ENCODE assay signal across 20 cellular contexts in the genomic region with DNA sequence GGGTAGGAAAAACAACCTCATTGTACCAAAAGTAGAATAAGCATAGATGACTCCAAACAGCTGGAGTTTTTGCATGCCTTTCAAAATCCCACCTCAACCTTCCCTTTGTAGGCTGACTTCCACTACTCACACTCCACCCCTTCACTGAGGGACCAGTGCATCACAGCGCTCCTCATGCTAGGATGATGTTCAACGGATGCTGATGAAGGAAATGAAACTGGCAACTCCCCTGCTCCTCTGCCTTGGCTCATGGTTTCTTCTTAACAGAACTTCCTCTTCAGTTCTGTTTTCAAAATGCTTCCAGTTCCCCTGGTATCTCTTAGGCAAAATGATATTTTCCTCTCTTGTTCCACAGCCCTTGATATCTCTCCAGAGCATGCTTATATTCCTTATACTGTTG. TPM values are rescaled to one million over a fixed set of nuclear protein-coding genes. Genes with fewer than 3 reads are reported as not detected.
DNase-seq lines count a peak whose midpoint lies in the region; ATAC-seq, FAIRE-seq and TF ChIP-seq lines count a peak whose summit lies in the region.
"Had no signal": no experiment of that assay in that cellular context is flagged by ENCODE, and none has a peak within 500 bp of the region (broad histone marks: within the 10 kb centered on the region; RNA-seq: fewer than 3 reads in every experiment).

No MANE protein-coding gene starts in this region.

- CTCF ChIA-PET in HepG2 (lab: Yijun Ruan, JAX; ENCODE audit: low intra/inter-chr PET ratio, low total read pairs), result interaction anchor here (1.9 kb wide), 1 partner anchor 23 kb away, joined by 18 read pairs; no protein-coding TSS in a partner anchor

- no peak for FAIRE-seq in HepG2 (lab: Jason Lieb, UNC)
- FAIRE-seq: A549, K562 had no signal

- DNase-seq in Karpas-422 (peak; percentile 72), NOMO-1 treated with DMSO at 0.1 percent for 48 hours (lab: John Stamatoyannopoulos, UW; ENCODE audit: unreplicated experiment) (peak; percentile 57), HepG2 (ENCODE audit: low spot score) (no peak), putamen (ENCODE audit: low spot score) (no peak), GDM1 (lab: John Stamatoyannopoulos, UW) (no peak), globus pallidus (ENCODE audit: low spot score) (no peak)
- no peak for DNase-seq in activated CD8-positive, alpha-beta memory T cell treated with anti-CD3 and anti-CD28 coated beads, Interleukin-2, amount 50 U/mL, for 4 hours
- DNase-seq: CD4-positive, alpha-beta T cell; GM23248; HCEC 1CT; NCI-H1417 treated with DMSO at 0.1 percent for 48 hours; NCI-H2029; NCI-H510A; NCI-H774; SHP77; T-helper 2 cell had no signal

- TF ChIP-seq RAD21 in HepG2 (CRISPR knock-in tag; IDR thresholded peaks at IDR 0.05), result no peak

- TF ChIP-seq EP300 in HepG2 (IDR thresholded peaks at IDR 0.05; ENCODE audit: low read depth in 2 of 2, low read length in 2 of 2) (no peak), HepG2 (CRISPR knock-in tag; IDR thresholded peaks at IDR 0.05; ENCODE audit: borderline replicate concordance) (no peak)

- in situ Hi-C loops in HepG2 (cut with HindIII; ENCODE audit: extremely low pct_ligation_motif_present, low pct_unique_long_range_greater_than_20kb), result no loop called here

- H3K9me3 ChIP-seq in BLaER1 treated with 17β-estradiol and CSF1 and Interleukin-3, amounts not matched to agents 10 nM and 100 nM (replicated peaks in 1 of 11), result peaks cover 0 to 13% (median 0%) of the 10 kb centered on the region in 11 experiments; a peak in 4 of 22 replicates
- H3K9me3 ChIP-seq in Karpas-422 (ENCODE audit: low read length), result no peaks in the 10 kb centered on the region
- H3K9me3 ChIP-seq in HepG2 (ENCODE audit: low read length), result peaks cover 8% of the 10 kb centered on the region

- H3K79me2 ChIP-seq in Karpas-422 (ENCODE audit: low read length) (no peaks in the 10 kb centered on the region), HepG2 (ENCODE audit: insufficient read depth, low read length) (peaks cover 41% of the 10 kb centered on the region)

- WGBS in HepG2 (ENCODE audit: low lambda C conversion rate), result 100% methylated on average over 2 of the region's 2 CpGs

- POLR2A ChIA-PET in HepG2 (lab: Yijun Ruan, JAX), result no interaction called here

- no peak overlapping the region for H3K4me3 ChIP-seq in BLaER1 treated with 17β-estradiol and CSF1 and Interleukin-3, amounts not matched to agents 10 nM and 100 nM
- no peak overlapping the region for H3K4me3 ChIP-seq in Karpas-422 (ENCODE audit: low read length)
- no peak overlapping the region for H3K4me3 ChIP-seq in HepG2 (replicated peaks in 1 of 3; ENCODE audit: insufficient read depth in 1 of 3, low read depth in 2 of 3, low read length in 3 of 3)
- H3K4me3 ChIP-seq: A549, GM23248, K562 had no signal

- H3K27ac ChIP-seq in BLaER1 treated with 17β-estradiol and CSF1 and Interleukin-3, amounts not matched to agents 10 nM and 100 nM, result no peak overlapping the region; a peak in 1 of 22 replicates
- H3K27ac ChIP-seq in Karpas-422 (ENCODE audit: low read length) (no peak overlapping the region), HepG2 (ENCODE audit: extremely low read length, insufficient read depth, low read length) (peak overlapping the region; percentile 68)
- H3K27ac ChIP-seq: A549, GM23248, HL-60 had no signal

- H3K27me3 ChIP-seq in BLaER1 treated with 17β-estradiol and CSF1 and Interleukin-3, amounts not matched to agents 10 nM and 100 nM, result peaks cover 0 to 33% (median 0%) of the 10 kb centered on the region in 11 experiments; a peak in 4 of 22 replicates
- H3K27me3 ChIP-seq in Karpas-422 (ENCODE audit: low read length) (no peaks in the 10 kb centered on the region), HepG2 (ENCODE audit: control insufficient read depth in 1 of 2, insufficient read depth in 2 of 2, low read length in 2 of 2) (no peaks in the 10 kb centered on the region)

- no peak for ATAC-seq in HepG2
- ATAC-seq: A549 had no signal

- no peak overlapping the region for H3K9ac ChIP-seq in BLaER1 treated with 17β-estradiol and CSF1 and Interleukin-3, amounts not matched to agents 10 nM and 100 nM
- H3K9ac ChIP-seq in Karpas-422 (ENCODE audit: low read length) (no peak overlapping the region), HepG2 (ENCODE audit: insufficient read depth, low read depth, low read length) (no peak overlapping the region)
- H3K9ac ChIP-seq: GM23248 had no signal

- H2AFZ ChIP-seq in Karpas-422 (ENCODE audit: low read length) (no peak overlapping the region), HepG2 (ENCODE audit: low read length) (no peak overlapping the region)
- H2AFZ ChIP-seq: GM23248 had no signal

- peaks cover 0 to 3% (median 0%) of the 10 kb centered on the region in 11 experiments; a peak in 1 of 22 replicates for H4K20me1 ChIP-seq in BLaER1 treated with 17β-estradiol and CSF1 and Interleukin-3, amounts not matched to agents 10 nM and 100 nM
- H4K20me1 ChIP-seq in Karpas-422 (ENCODE audit: insufficient read depth, low read depth, low read length), result no peaks in the 10 kb centered on the region
- no peaks in the 10 kb centered on the region for H4K20me1 ChIP-seq in HepG2 (ENCODE audit: insufficient read depth, low read length)

- TF ChIP-seq CTCF in HepG2 (CRISPR knock-in tag; IDR thresholded peaks at IDR 0.05), result no peak

- no TSS peak for BruUV-seq in HepG2 (replicated peaks; lab: Mats Ljungman, UMichigan)

- H3K4me2 ChIP-seq in BLaER1 treated with 17β-estradiol and CSF1 and Interleukin-3, amounts not matched to agents 10 nM and 100 nM, result peak overlapping the region in 9 of 11 experiments; percentile 43 to 70 (median 55); a peak in 17 of 22 replicates
- H3K4me2 ChIP-seq in Karpas-422 (ENCODE audit: low read depth, low read length, poor library complexity, severe bottlenecking) (no peak overlapping the region), HepG2 (ENCODE audit: low read depth, low read length) (peak overlapping the region; percentile 66)
- H3K4me2 ChIP-seq: A549 had no signal

- TF ChIP-seq POLR2A in HepG2 (IDR thresholded peaks at IDR 0.05; ENCODE audit: insufficient read depth in 1 of 2, low read depth in 2 of 2, low read length in 2 of 2), result no peak

- intact Hi-C loops in HepG2 (cut with micrococcal nuclease; ENCODE audit: unreplicated experiment), result no loop called here

- no peaks in the 10 kb centered on the region for H3K9me2 ChIP-seq in Karpas-422 (replicated peaks; ENCODE audit: insufficient read depth, low read length)

- peaks cover 0 to 14% (median 13%) of the 10 kb centered on the region in 10 experiments; a peak in 17 of 20 replicates for H3K4me1 ChIP-seq in BLaER1 treated with 17β-estradiol and CSF1 and Interleukin-3, amounts not matched to agents 10 nM and 100 nM
- H3K4me1 ChIP-seq in Karpas-422 (ENCODE audit: low read length), result peaks cover 11% of the 10 kb centered on the region
- peaks cover 38% of the 10 kb centered on the region for H3K4me1 ChIP-seq in HepG2 (ENCODE audit: insufficient read depth, low read length)
- H3K4me1 ChIP-seq: A549 had no signal

- no peaks in the 10 kb centered on the region for H3K36me3 ChIP-seq in BLaER1 treated with 17β-estradiol and CSF1 and Interleukin-3, amounts not matched to agents 10 nM and 100 nM
- no peaks in the 10 kb centered on the region for H3K36me3 ChIP-seq in Karpas-422 (ENCODE audit: insufficient read depth, low read length)
- H3K36me3 ChIP-seq in HepG2 (replicated peaks in 1 of 2; ENCODE audit: control insufficient read depth in 1 of 2, insufficient read depth in 2 of 2, low read length in 2 of 2), result peaks cover 4 to 33% of the 10 kb centered on the region in 2 experiments; a peak in 4 of 5 replicates

RNA-seq across cellular contexts. Expression of a gene that starts 29.0 kb away (rescaled TPM):
- not detected in 2 replicates for total RNA-seq in Karpas-422 (2014; rRNA removed; shearing (Covaris generic); ENCODE audit: low replicate concordance)
- total RNA-seq in HepG2 (2016; rRNA removed; fragmentation: Illumina TruSeq; extraction: Trizol), result 20.1 and 25.2 TPM in 2 replicates
- 58.4 and 67.4 TPM in 2 replicates for total RNA-seq in HepG2 (2016; cell fraction: cytosol; rRNA removed; fragmentation: Illumina TruSeq; extraction: Trizol; ENCODE audit: low read depth)
- total RNA-seq in HepG2 (2016; cell fraction: insoluble cytoplasmic fraction; rRNA removed; fragmentation: Illumina TruSeq; extraction: Trizol), result 20.0 and 23.0 TPM in 2 replicates
- total RNA-seq in HepG2 (2016; cell fraction: membrane; rRNA removed; fragmentation: Illumina TruSeq; extraction: Trizol), result 31.5 and 38.0 TPM in 2 replicates
- 39.8 and 44.4 TPM in 2 replicates for total RNA-seq in HepG2 (2016; cell fraction: nucleus; rRNA removed; fragmentation: Illumina TruSeq; extraction: Trizol)
- polyA plus RNA-seq in HepG2 (2011; rRNA removed), result 5.0 and 6.3 TPM in 2 replicates
- 1.9 and 3.2 TPM in 2 replicates for polyA plus RNA-seq in HepG2 (2011; cell fraction: cytosol; rRNA removed)
- polyA plus RNA-seq in HepG2 (2011; cell fraction: nucleus; rRNA removed), result 6.5 and 8.0 TPM in 2 replicates
- 7.6 and 12.3 TPM in 2 replicates for polyA plus RNA-seq in HepG2 (2012)
- 0.20 and 0.28 TPM in 2 replicates for polyA plus RNA-seq in HepG2 (2016; cell fraction: cytosol; fragmentation: Illumina TruSeq; extraction: Trizol; ENCODE audit: low read depth)
- polyA plus RNA-seq in HepG2 (2016; cell fraction: insoluble cytoplasmic fraction; fragmentation: Illumina TruSeq; extraction: Trizol; ENCODE audit: low read depth), result 6.5 and 7.1 TPM in 2 replicates
- 1.1 TPM in 2 replicates for polyA plus RNA-seq in HepG2 (2016; cell fraction: membrane; fragmentation: Illumina TruSeq; extraction: Trizol; ENCODE audit: low read depth)
- polyA plus RNA-seq in HepG2 (2016; cell fraction: nucleus; fragmentation: Illumina TruSeq; extraction: Trizol; ENCODE audit: insufficient read depth, low read depth), result 19.2 and 20.0 TPM in 2 replicates
- polyA minus RNA-seq in HepG2 (2011; rRNA and poly(A)+ RNA removed; ENCODE audit: low replicate concordance), result 15.0 and 54.2 TPM in 2 replicates
- 17.8 and 19.0 TPM in 2 replicates for polyA minus RNA-seq in HepG2 (2011; cell fraction: cytosol; rRNA and poly(A)+ RNA removed)
- 63.7 and 65.9 TPM in 2 replicates for polyA minus RNA-seq in HepG2 (2011; cell fraction: nucleus; rRNA and poly(A)+ RNA removed)

Comparison
In these comparisons a context has a peak if more than half of its experiments do, and no peak if none do; other contexts are left out.
1. DNase-seq: peak in Karpas-422 (single experiment) and NOMO-1 treated with DMSO at 0.1 percent for 48 hours (single experiment); none in HepG2 (single experiment), putamen (single experiment), GDM1 (single experiment), activated CD8-positive, alpha-beta memory T cell treated with anti-CD3 and anti-CD28 coated beads, Interleukin-2, amount 50 U/mL, for 4 hours (single experiment) and globus pallidus (single experiment).
2. RNA of a gene that starts 29.0 kb away (total RNA-seq): 20.0 to 67.4 TPM in HepG2; not detected in Karpas-422; every median in the first group is over 10 times any median in the second.